8 cellular contexts compared by ENCODE assay signal in genomic region chr13:99470027-99470426, GRCh38.
"Had no signal": no experiment of that assay in that cellular context is flagged by ENCODE, and none has a peak within 500 bp of the region (broad histone marks: within the 10 kb centered on the region; RNA-seq: fewer than 3 reads in every experiment).

No MANE protein-coding gene starts in this region.

- H3K4me3 ChIP-seq: GM12878 had no signal

- DNase-seq: GDM1, GF-D8 had no signal

- FAIRE-seq: G401.6, GM12878, GM12891, GM12892, GM18507, GM19239 had no signal

- ATAC-seq: GM12878 had no signal
